In the genomic region with DNA sequence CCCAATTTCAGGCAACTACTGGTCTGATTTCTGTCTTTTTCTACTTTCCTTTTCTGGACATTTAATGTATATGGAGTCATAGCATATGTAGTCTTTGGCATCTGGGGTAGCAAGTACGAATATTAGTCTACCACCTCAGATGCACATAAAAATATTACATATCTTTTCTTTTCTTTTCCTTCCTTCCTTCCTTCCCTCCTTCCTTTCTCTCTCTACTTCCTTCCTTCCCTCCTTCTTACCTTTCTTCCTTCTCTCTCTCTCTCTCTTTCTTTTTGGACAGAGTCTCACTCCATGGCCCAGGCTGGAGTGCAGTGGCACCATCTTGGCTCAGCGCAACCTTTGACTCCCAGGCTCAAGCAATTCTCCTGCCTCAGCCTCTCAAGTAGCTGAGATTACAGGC, we compare ENCODE assay signal across 30 cellular contexts.
"Had no signal": no experiment of that assay in that cellular context is flagged by ENCODE, and none has a peak within 500 bp of the region (broad histone marks: within the 10 kb centered on the region; RNA-seq: fewer than 3 reads in every experiment).

No MANE protein-coding gene starts in this region.

- H3K4me1 ChIP-seq: colonic mucosa, foreskin keratinocyte had no signal

- H3K9me3 ChIP-seq: colonic mucosa, esophagus muscularis mucosa, esophagus squamous epithelium, gastrocnemius medialis, gastroesophageal sphincter, heart left ventricle, heart right ventricle had no signal

- ATAC-seq: effector memory CD8-positive, alpha-beta T cell; esophagus mucosa; foreskin keratinocyte; gastrocnemius medialis; gastroesophageal sphincter; heart left ventricle; heart right ventricle had no signal

- H3K36me3 ChIP-seq: colonic mucosa, esophagus muscularis mucosa, esophagus squamous epithelium, gastrocnemius medialis, gastroesophageal sphincter, heart left ventricle, heart right ventricle had no signal

- DNase-seq: colonic mucosa; cortex of kidney; dermis blood vessel endothelial cell; dorsolateral prefrontal cortex; effector CD4-positive, alpha-beta T cell; effector CD8-positive, alpha-beta T cell; effector memory CD4-positive, alpha-beta T cell; effector memory CD8-positive, alpha-beta T cell; endodermal cell; erythroblast; esophagus squamous epithelium; foreskin fibroblast; foreskin keratinocyte; foreskin melanocyte; gastrocnemius medialis; glutamatergic neuron; head of caudate nucleus; heart left ventricle; heart right ventricle had no signal

- H3K4me3 ChIP-seq: colonic mucosa, coronary artery, dorsolateral prefrontal cortex, esophagus muscularis mucosa, esophagus squamous epithelium, gastrocnemius medialis, gastroesophageal sphincter, heart left ventricle, heart right ventricle, hepatocyte had no signal

- H3K27ac Mint-ChIP-seq: dendritic cell treated with granulocyte-macrophage colony-stimulating factor and Interleukin-4, amounts not matched to agents 40 ng/mL and 50 ng/mL, for 4 days; effector memory CD8-positive, alpha-beta T cell; endodermal cell had no signal

- H3K27me3 ChIP-seq: colonic mucosa, dorsolateral prefrontal cortex, esophagus muscularis mucosa, esophagus squamous epithelium, foreskin keratinocyte, gastrocnemius medialis, gastroesophageal sphincter, heart left ventricle, heart right ventricle, hepatocyte had no signal

- H3K4me2 ChIP-seq: hepatocyte had no signal

- FAIRE-seq: colon, endometrium, endothelial cell of umbilical vein, frontal cortex had no signal

- H3K4me3 Mint-ChIP-seq: dendritic cell treated with granulocyte-macrophage colony-stimulating factor and Interleukin-4, amounts not matched to agents 40 ng/mL and 50 ng/mL, for 4 days; effector memory CD8-positive, alpha-beta T cell; endodermal cell had no signal

- H2AFZ ChIP-seq: hepatocyte had no signal

- H3K27ac ChIP-seq: colonic mucosa, coronary artery, epithelial cell of prostate, esophagus muscularis mucosa, esophagus squamous epithelium, foreskin keratinocyte, gastrocnemius medialis, gastroesophageal sphincter, heart left ventricle, heart right ventricle, hepatocyte had no signal

- H3K9me3 Mint-ChIP-seq: dendritic cell treated with granulocyte-macrophage colony-stimulating factor and Interleukin-4, amounts not matched to agents 40 ng/mL and 50 ng/mL, for 4 days; effector memory CD8-positive, alpha-beta T cell; endodermal cell had no signal
